ENCODE assay signal across 25 cellular contexts in genomic region chr1:42008264-42008663, GRCh38.
"Had no signal": no experiment of that assay in that cellular context is flagged by ENCODE, and none has a peak within 500 bp of the region (broad histone marks: within the 10 kb centered on the region; RNA-seq: fewer than 3 reads in every experiment).

No MANE protein-coding gene starts in this region.

- H3K9me3 ChIP-seq: colonic mucosa, left ventricle myocardium inferior, right atrium auricular region, sigmoid colon, suprapubic skin, tibial artery, upper lobe of left lung, uterus had no signal

- H3K4me2 ChIP-seq: hepatocyte had no signal

- H3K4me3 ChIP-seq: colonic mucosa, hepatocyte, left ventricle myocardium inferior, lung, right atrium auricular region, sigmoid colon, suprapubic skin, tibial artery, upper lobe of left lung, uterus had no signal

- H3K79me2 ChIP-seq: hepatocyte had no signal

- H3K27ac ChIP-seq: colonic mucosa, hepatocyte, left ventricle myocardium inferior, right atrium auricular region, sigmoid colon, suprapubic skin, tibial artery, uterus had no signal

- H3K4me1 ChIP-seq: colonic mucosa, right atrium auricular region, sigmoid colon, suprapubic skin, tibial artery, uterus had no signal

- H3K27me3 ChIP-seq: colonic mucosa, right atrium auricular region, sigmoid colon, suprapubic skin, tibial artery, upper lobe of left lung, uterus had no signal

- H2AFZ ChIP-seq: hepatocyte had no signal

- ATAC-seq: left cardiac atrium; naive thymus-derived CD4-positive, alpha-beta T cell had no signal

- DNase-seq: colonic mucosa; effector CD4-positive, alpha-beta T cell; endodermal cell; erythroblast; foreskin melanocyte; head of caudate nucleus; kidney; left cardiac atrium; left ventricle myocardium inferior; mesenchymal stem cell; midbrain; naive thymus-derived CD4-positive, alpha-beta T cell; nephron progenitor cell; posterior cingulate gyrus; sigmoid colon; small intestine; stimulated activated CD4-positive, alpha-beta T cell treated with anti-CD3 and anti-CD28 coated beads, Interleukin-2, amount 100 ng/mL, for 48 hours; stimulated activated naive CD4-positive, alpha-beta T cell treated with Interleukin-2 at 50 U/mL for 16 hours; tibial artery; upper lobe of left lung; uterus had no signal

- H3K36me3 ChIP-seq: colonic mucosa, left ventricle myocardium inferior, right atrium auricular region, sigmoid colon, suprapubic skin, tibial artery, upper lobe of left lung, uterus had no signal
